Comparison of ENCODE assay signal across 31 cellular contexts in genomic region chr16:24111903-24112302, GRCh38.
"Had no signal": no experiment of that assay in that cellular context is flagged by ENCODE, and none has a peak within 500 bp of the region (broad histone marks: within the 10 kb centered on the region; RNA-seq: fewer than 3 reads in every experiment).

No MANE protein-coding gene starts in this region.

- H3K4me1 ChIP-seq: esophagus muscularis mucosa, gastroesophageal sphincter had no signal

- DNase-seq: activated CD4-positive, alpha-beta memory T cell treated with anti-CD3 and anti-CD28 coated beads for 36 hours; activated CD4-positive, alpha-beta T cell treated with anti-CD3 and anti-CD28 coated beads for 1 hour; activated CD4-positive, alpha-beta T cell treated with anti-CD3 and anti-CD28 coated beads for 48 hours; activated CD8-positive, alpha-beta memory T cell treated with anti-CD3 and anti-CD28 coated beads, Interleukin-2, amount 50 U/mL, for 48 hours; activated CD8-positive, alpha-beta T cell treated with anti-CD3 and anti-CD28 coated beads, Interleukin-2, amount 10 ng/mL, durations not matched to agents 7 days and 5 days; activated effector memory CD4-positive, alpha-beta T cell treated with Interleukin-2 at 50 U/mL for 16 hours; activated gamma-delta T cell treated with Interleukin-2 at 50 U/mL for 16 hours; activated naive CD4-positive, alpha-beta T cell treated with anti-CD3 and anti-CD28 coated beads, Interleukin-2, amount 50 U/mL, for 16 hours; activated naive CD4-positive, alpha-beta T cell treated with Interleukin-2 at 50 U/mL for 16 hours; activated T-cell treated with anti-CD3 and anti-CD28 coated beads for 4 hours; activated T-cell treated with anti-CD3 and anti-CD28 coated beads, Interleukin-2, amount 50 U/mL, for 4 hours; amniotic stem cell; anterior cingulate cortex; brain microvascular endothelial cell; dorsolateral prefrontal cortex; effector memory CD4-positive, alpha-beta T cell; erythroblast; foreskin melanocyte; T-helper 2 cell had no signal

- H3K27ac Mint-ChIP-seq: activated CD4-positive, alpha-beta memory T cell treated with anti-CD3 and anti-CD28 coated beads for 36 hours; activated CD8-positive, alpha-beta T cell treated with anti-CD3 and anti-CD28 coated beads, Interleukin-2, amount 10 ng/mL, durations not matched to agents 7 days and 5 days; activated naive CD8-positive, alpha-beta T cell; dendritic cell treated with granulocyte-macrophage colony-stimulating factor and Interleukin-4, amounts not matched to agents 40 ng/mL and 50 ng/mL, for 4 days had no signal

- H3K4me3 Mint-ChIP-seq: activated CD4-positive, alpha-beta memory T cell treated with anti-CD3 and anti-CD28 coated beads for 36 hours; activated CD8-positive, alpha-beta T cell treated with anti-CD3 and anti-CD28 coated beads, Interleukin-2, amount 10 ng/mL, durations not matched to agents 7 days and 5 days; activated naive CD8-positive, alpha-beta T cell; activated T-cell treated with anti-CD3 and anti-CD28 coated beads, Interleukin-2, amount 50 U/mL, for 4 hours; activated T-helper 17 cell treated with anti-CD3 and anti-CD28 coated beads, Interleukin-2, amount 50 U/mL, for 72 hours; central memory CD8-positive, alpha-beta T cell; dendritic cell treated with granulocyte-macrophage colony-stimulating factor and Interleukin-4, amounts not matched to agents 40 ng/mL and 50 ng/mL, for 4 days; WTC11 had no signal

- H3K36me3 ChIP-seq: brain microvascular endothelial cell, esophagus muscularis mucosa, gastroesophageal sphincter had no signal

- H3K9me3 Mint-ChIP-seq: activated CD4-positive, alpha-beta memory T cell treated with anti-CD3 and anti-CD28 coated beads for 36 hours; activated T-cell treated with anti-CD3 and anti-CD28 coated beads, Interleukin-2, amount 50 U/mL, for 4 hours; activated T-helper 17 cell treated with anti-CD3 and anti-CD28 coated beads, Interleukin-2, amount 50 U/mL, for 72 hours; central memory CD8-positive, alpha-beta T cell; dendritic cell treated with granulocyte-macrophage colony-stimulating factor and Interleukin-4, amounts not matched to agents 40 ng/mL and 50 ng/mL, for 4 days had no signal

- H3K27me3 Mint-ChIP-seq: activated CD4-positive, alpha-beta memory T cell treated with anti-CD3 and anti-CD28 coated beads for 36 hours; activated naive CD8-positive, alpha-beta T cell; activated T-helper 17 cell treated with anti-CD3 and anti-CD28 coated beads, Interleukin-2, amount 50 U/mL, for 72 hours; central memory CD8-positive, alpha-beta T cell; dendritic cell treated with granulocyte-macrophage colony-stimulating factor and Interleukin-4, amounts not matched to agents 40 ng/mL and 50 ng/mL, for 4 days had no signal

- H3K27me3 ChIP-seq: brain microvascular endothelial cell, dorsolateral prefrontal cortex, esophagus muscularis mucosa, gastroesophageal sphincter had no signal

- H3K9me3 ChIP-seq: esophagus muscularis mucosa, gastroesophageal sphincter had no signal

- FAIRE-seq: astrocyte, bronchial epithelial cell, TTC549 had no signal

- H3K4me3 ChIP-seq: coronary artery, dorsolateral prefrontal cortex, esophagus muscularis mucosa, gastroesophageal sphincter had no signal

- H3K27ac ChIP-seq: brain microvascular endothelial cell, coronary artery, dorsolateral prefrontal cortex, esophagus muscularis mucosa, gastroesophageal sphincter, VCaP had no signal

- ATAC-seq: activated CD8-positive, alpha-beta T cell treated with anti-CD3 and anti-CD28 coated beads, Interleukin-2, amount 10 ng/mL, durations not matched to agents 7 days and 5 days; activated T-cell treated with anti-CD3 and anti-CD28 coated beads, Interleukin-2, amount 50 U/mL, for 4 hours; activated T-helper 17 cell treated with anti-CD3 and anti-CD28 coated beads, Interleukin-2, amount 50 U/mL, for 72 hours; gastroesophageal sphincter; WTC11 had no signal
